In genomic region chr1:966603-967295, GRCh38 we compare ENCODE assay signal across 8 cellular contexts. TPM values are rescaled to one million over a fixed set of nuclear protein-coding genes. Genes with fewer than 3 reads are reported as not detected.
DNase-seq lines count a peak whose midpoint lies in the region; ATAC-seq and TF ChIP-seq lines count a peak whose summit lies in the region.

No MANE protein-coding gene starts in this region.

- no peaks in the 10 kb centered on the region for H3K36me3 ChIP-seq in mammary epithelial cell (ENCODE audit: insufficient read depth, low read length)

- DNase-seq in AG08395 (ENCODE audit: low spot score) (peak; percentile 91), GM19238 (ENCODE audit: insufficient read length, low spot score) (peak; percentile 96), HT-29 (ENCODE audit: low spot score) (peak; percentile 69), mammary epithelial cell (peak; percentile 90), left colon (peak; percentile 74 to 85), caudate nucleus (lab: John Stamatoyannopoulos, UW) (no peak)
- peak; percentile 78 to 82 for DNase-seq in stimulated activated CD4-positive, alpha-beta T cell treated with anti-CD3 and anti-CD28 coated beads, Interleukin-2, amount 100 ng/mL, for 48 hours

- WGBS in mammary epithelial cell (ENCODE audit: low coverage, missing lambda C conversion rate), result 0% methylated on average over 2 of the region's 67 CpGs

- no peaks in the 10 kb centered on the region for H3K9me3 ChIP-seq in mammary epithelial cell (replicated peaks; ENCODE audit: insufficient read depth, low read length)

- peaks cover 13% of the 10 kb centered on the region for H3K79me2 ChIP-seq in mammary epithelial cell (ENCODE audit: insufficient read depth, low read length)

- dilution Hi-C loops in mammary epithelial cell (cut with HindIII; ENCODE audit: low sequenced_read_pairs), result loop anchor here (5.0 to 10.0 kb wide), 3 partner anchors 101 to 406 kb away; no protein-coding TSS in a partner anchor

- no peak for TF ChIP-seq CTCF in WI38 (IDR thresholded peaks at IDR 0.05; ENCODE audit: low read depth, low read length)
- TF ChIP-seq CTCF in mammary epithelial cell (conservative IDR thresholded peaks at IDR 0.05 in 1 of 2, IDR thresholded peaks at IDR 0.05 in 1 of 2; ENCODE audit: extremely low read depth in 1 of 2, insufficient read depth in 1 of 2, low read depth in 1 of 2, low read length in 2 of 2), result no peak

- H3K4me3 ChIP-seq in WI38 (ENCODE audit: low read depth, low read length) (peak overlapping the region; percentile 61), mammary epithelial cell (replicated peaks in 1 of 3; ENCODE audit: insufficient read depth in 1 of 3, low read depth in 2 of 3, low read length in 3 of 3) (peak overlapping the region; percentile 43 to 70 (median 59))

- in situ Hi-C loops in mammary epithelial cell (cut with MboI; ENCODE audit: low sequenced_read_pairs in 2 of 2), result no loop called here

- H3K27me3 ChIP-seq in mammary epithelial cell (ENCODE audit: insufficient read depth, low read length), result no peaks in the 10 kb centered on the region

- peaks cover 29% of the 10 kb centered on the region for H3K4me1 ChIP-seq in mammary epithelial cell (ENCODE audit: insufficient read depth, low read length)

- BruUV-seq in mammary epithelial cell (replicated peaks; lab: Mats Ljungman, UMichigan), result TSS peak; percentile 88

- ATAC-seq in left colon, result peak; percentile 82

- intact Hi-C loops in mammary epithelial cell (cut with micrococcal nuclease), result loop anchor here (2.0 kb wide), 1 partner anchor 58 kb away; no protein-coding TSS in a partner anchor
- intact Hi-C loops in left colon (cut with DNase I, micrococcal nuclease), result no loop called here

- H3K4me2 ChIP-seq in mammary epithelial cell (ENCODE audit: insufficient read depth, low read depth, low read length), result peak overlapping the region; percentile 95

- peak overlapping the region; percentile 86 for H3K9ac ChIP-seq in mammary epithelial cell (ENCODE audit: insufficient read depth, low read length)

- peak overlapping the region; percentile 85 for H2AFZ ChIP-seq in mammary epithelial cell (ENCODE audit: low read depth, low read length)

- CTCF ChIA-PET in mammary epithelial cell (lab: Charles Lee; ENCODE audit: low non-redundant PET), result interaction anchor here (0.8 kb wide), 1 partner anchor 9 kb away, joined by 4 read pairs; no protein-coding TSS in a partner anchor

- H3K27ac ChIP-seq in mammary epithelial cell (ENCODE audit: insufficient read depth, low read depth, low read length), result peak overlapping the region; percentile 97
- no peak overlapping the region for H3K27ac ChIP-seq in caudate nucleus (ENCODE audit: low read depth, low read length)

- no peaks in the 10 kb centered on the region for H4K20me1 ChIP-seq in mammary epithelial cell (ENCODE audit: insufficient read depth, low read length)

RNA-seq across cellular contexts. Expression of gene PLEKHN1, which starts 0.5 kb away (rescaled TPM):
- 2.4 and 9.3 TPM in 2 replicates for total RNA-seq in HT-29 (2014; rRNA removed; shearing (Covaris generic))
- total RNA-seq in mammary epithelial cell, result 10 to 100 TPM in 1 of 2 donors, 1 to 10 TPM in 1; 4.8 to 28.6 TPM
- 4.6 TPM for polyA plus RNA-seq in mammary epithelial cell
- 9.7 TPM for polyA minus RNA-seq in mammary epithelial cell
- total RNA-seq in left colon, result under 1 TPM; 0.58 to 0.95 TPM

RNA-seq across cellular contexts. Expression of gene KLHL17, which starts 6.4 kb away (rescaled TPM):
- 33.4 and 44.4 TPM in 2 replicates for total RNA-seq in HT-29 (2014; rRNA removed; shearing (Covaris generic))
- total RNA-seq in mammary epithelial cell (10 to 100 TPM in 1 of 2 donors, 1 to 10 TPM in 1; 4.3 to 18.9 TPM), left colon (10 to 100 TPM in 1 of 2 donors, 1 to 10 TPM in 1; 9.9 to 13.1 TPM)
- 12.4 TPM for polyA plus RNA-seq in mammary epithelial cell
- polyA minus RNA-seq in mammary epithelial cell, result 1.4 TPM

RNA-seq across cellular contexts. Expression of gene NOC2L, which starts 7.7 kb away (rescaled TPM):
- total RNA-seq in HT-29 (2014; rRNA removed; shearing (Covaris generic)), result 223 and 226 TPM in 2 replicates
- total RNA-seq in mammary epithelial cell (100 to 1,000 TPM in 1 of 2 donors, 10 to 100 TPM in 1; 62.0 to 124 TPM), left colon (10 to 100 TPM; 42.8 to 48.5 TPM)
- 84.6 TPM for polyA plus RNA-seq in mammary epithelial cell
- polyA minus RNA-seq in mammary epithelial cell, result 96.0 TPM

RNA-seq across cellular contexts. Expression of gene PERM1, which starts 15.1 kb away (rescaled TPM):
- total RNA-seq in HT-29 (2014; rRNA removed; shearing (Covaris generic)), result 0.03 TPM in 1 of 2 replicates, not detected in the other
- total RNA-seq in mammary epithelial cell, result not detected
- not detected for polyA plus RNA-seq in mammary epithelial cell
- polyA minus RNA-seq in mammary epithelial cell, result not detected
- under 1 TPM in 1 of 2 donors, not detected in 1; 0.14 TPM for total RNA-seq in left colon

RNA-seq across cellular contexts. Expression of gene HES4, which starts 33.1 kb away (rescaled TPM):
- total RNA-seq in HT-29 (2014; rRNA removed; shearing (Covaris generic)), result 110 and 139 TPM in 2 replicates
- total RNA-seq in mammary epithelial cell, result 10 to 100 TPM in 1 of 2 donors, 1 to 10 TPM in 1; 6.4 to 24.7 TPM
- 2.1 TPM for polyA plus RNA-seq in mammary epithelial cell
- polyA minus RNA-seq in mammary epithelial cell, result not detected
- 10 to 100 TPM; 19.5 to 24.2 TPM for total RNA-seq in left colon

Comparison
In these comparisons a context has a peak if more than half of its experiments do, and no peak if none do; other contexts are left out.
1. DNase-seq: peak in AG08395 (single experiment), GM19238 (single experiment), HT-29 (single experiment), mammary epithelial cell (single experiment), left colon (2 of 2) and stimulated activated CD4-positive, alpha-beta T cell treated with anti-CD3 and anti-CD28 coated beads, Interleukin-2, amount 100 ng/mL, for 48 hours (2 of 2); none in caudate nucleus (0 of 61).